Comparison of ENCODE assay signal across 5 cellular contexts in genomic region chr10:79779992-79780391, GRCh38. TPM values are rescaled to one million over a fixed set of nuclear protein-coding genes. Genes with fewer than 3 reads are reported as not detected.
"Had no signal": no experiment of that assay in that cellular context is flagged by ENCODE, and none has a peak within 500 bp of the region (broad histone marks: within the 10 kb centered on the region; RNA-seq: fewer than 3 reads in every experiment).

No MANE protein-coding gene starts in this region.

RNA-seq across cellular contexts. Expression of gene NUTM2E, which starts 46.5 kb away (rescaled TPM):
- total RNA-seq: GM23338, H9, HT1080 had no signal
- polyA plus RNA-seq: HepG2, IgD-negative memory B cell had no signal
